In genomic region chr3:52670621-52671521, GRCh38 we compare ENCODE assay signal across 1 cellular context.
TF ChIP-seq lines count a peak whose summit lies in the region.

No MANE protein-coding gene starts in this region.

TF ChIP-seq in IMR-90, 13 proteins besides CTCF, POLR2A, EP300 and RAD21 (continued from another document):
- peak; percentile 83 for TF ChIP-seq RCOR1 (IDR thresholded peaks at IDR 0.05; ENCODE audit: insufficient replicate concordance, low read length)
